16 cellular contexts compared by ENCODE assay signal in genomic region chr16:86513471-86514277, GRCh38. TPM values are rescaled to one million over a fixed set of nuclear protein-coding genes. Genes with fewer than 3 reads are reported as not detected.
DNase-seq lines count a peak whose midpoint lies in the region; ATAC-seq and TF ChIP-seq lines count a peak whose summit lies in the region.
"Had no signal": no experiment of that assay in that cellular context is flagged by ENCODE, and none has a peak within 500 bp of the region (broad histone marks: within the 10 kb centered on the region; RNA-seq: fewer than 3 reads in every experiment).

No MANE protein-coding gene starts in this region.

- no peak for ATAC-seq in CD8-positive, alpha-beta T cell
- ATAC-seq in naive thymus-derived CD4-positive, alpha-beta T cell = no peak
- ATAC-seq in HG03108 (IDR thresholded peaks at IDR 0.05; ENCODE audit: unreplicated experiment) = no peak
- ATAC-seq: Panc1 had no signal

- no peak overlapping the region for H3K27ac ChIP-seq in mesendoderm (ENCODE audit: low read depth, low read length)
- peak overlapping the region; percentile 96 for H3K27ac ChIP-seq in stomach smooth muscle (ENCODE audit: low read length)
- H3K27ac ChIP-seq in CD8-positive, alpha-beta T cell (ENCODE audit: low read depth, low read length) = no peak overlapping the region
- no peak overlapping the region for H3K27ac ChIP-seq in naive thymus-derived CD4-positive, alpha-beta T cell (ENCODE audit: low read depth, low read length)
- H3K27ac ChIP-seq: testis had no signal

- no peak overlapping the region for H2BK5ac ChIP-seq in mesendoderm (ENCODE audit: low read length)

- no peak overlapping the region for H2BK15ac ChIP-seq in mesendoderm (replicated peaks; ENCODE audit: low read depth)

- H2BK120ac ChIP-seq in mesendoderm (ENCODE audit: low read depth, low read length) = no peak overlapping the region

- peak overlapping the region; percentile 43 for H3K56ac ChIP-seq in mesendoderm (ENCODE audit: low read length)

- H3K36me3 Mint-ChIP-seq in activated CD4-positive, alpha-beta T cell treated with anti-CD3 and anti-CD28 coated beads, Interleukin-2, amount 10 ng/mL, durations not matched to agents 7 days and 5 days (ENCODE audit: low read depth) = no peaks in the 10 kb centered on the region
- H3K36me3 Mint-ChIP-seq in endothelial cell (ENCODE audit: low read depth, unreplicated experiment) = no peaks in the 10 kb centered on the region
- no peaks in the 10 kb centered on the region for H3K36me3 Mint-ChIP-seq in CD8-positive, alpha-beta T cell
- peaks cover 0 to 4% (median 0%) of the 10 kb centered on the region in 5 donors for H3K36me3 Mint-ChIP-seq in naive thymus-derived CD4-positive, alpha-beta T cell

- peaks cover 7% of the 10 kb centered on the region for H3K4me1 Mint-ChIP-seq in activated CD4-positive, alpha-beta T cell treated with anti-CD3 and anti-CD28 coated beads, Interleukin-2, amount 10 ng/mL, durations not matched to agents 7 days and 5 days
- peaks cover 13% of the 10 kb centered on the region for H3K4me1 Mint-ChIP-seq in endothelial cell (ENCODE audit: unreplicated experiment)
- H3K4me1 Mint-ChIP-seq in CD8-positive, alpha-beta T cell (ENCODE audit: low read depth) = peaks cover 12% of the 10 kb centered on the region
- H3K4me1 Mint-ChIP-seq in naive thymus-derived CD4-positive, alpha-beta T cell = peaks cover 0 to 16% (median 12%) of the 10 kb centered on the region in 7 donors

- no peak overlapping the region for H2AK5ac ChIP-seq in mesendoderm (ENCODE audit: low read length)

- H3K4me1 ChIP-seq in mesendoderm (ENCODE audit: control insufficient read depth, low read depth, low read length) (peaks cover 3% of the 10 kb centered on the region), stomach smooth muscle (ENCODE audit: control insufficient read depth, insufficient read depth, low read length) (peaks cover 28% of the 10 kb centered on the region)
- H3K4me1 ChIP-seq in CD8-positive, alpha-beta T cell (ENCODE audit: insufficient read depth, low read length) = peaks cover 4% of the 10 kb centered on the region
- H3K4me1 ChIP-seq in naive thymus-derived CD4-positive, alpha-beta T cell (ENCODE audit: control insufficient read depth in 2 of 2, insufficient read depth in 2 of 2, low read length in 2 of 2) = no peaks in the 10 kb centered on the region

- no peak overlapping the region for H3K4me3 Mint-ChIP-seq in activated CD4-positive, alpha-beta T cell treated with anti-CD3 and anti-CD28 coated beads, Interleukin-2, amount 10 ng/mL, durations not matched to agents 7 days and 5 days
- peak overlapping the region; percentile 66 for H3K4me3 Mint-ChIP-seq in endothelial cell (ENCODE audit: unreplicated experiment)
- H3K4me3 Mint-ChIP-seq in CD8-positive, alpha-beta T cell = no peak overlapping the region
- H3K4me3 Mint-ChIP-seq in naive thymus-derived CD4-positive, alpha-beta T cell = peak overlapping the region in 2 of 10 donors; percentile 13 to 40

- no peaks in the 10 kb centered on the region for H3K79me1 ChIP-seq in mesendoderm (ENCODE audit: low read length)

- H3K18ac ChIP-seq in mesendoderm (ENCODE audit: low read length) = no peak overlapping the region

- H3K9me3 Mint-ChIP-seq in activated CD4-positive, alpha-beta T cell treated with anti-CD3 and anti-CD28 coated beads, Interleukin-2, amount 10 ng/mL, durations not matched to agents 7 days and 5 days = no peaks in the 10 kb centered on the region
- H3K9me3 Mint-ChIP-seq in endothelial cell (ENCODE audit: unreplicated experiment) = no peaks in the 10 kb centered on the region
- no peaks in the 10 kb centered on the region for H3K9me3 Mint-ChIP-seq in CD8-positive, alpha-beta T cell
- no peaks in the 10 kb centered on the region for H3K9me3 Mint-ChIP-seq in naive thymus-derived CD4-positive, alpha-beta T cell

- CTCF ChIA-PET in activated CD4-positive, alpha-beta T cell treated with anti-CD3 and anti-CD28 coated beads, Interleukin-2, amount 10 ng/mL, durations not matched to agents 7 days and 5 days (lab: Charles Lee) = no interaction called here
- CTCF ChIA-PET in CD8-positive, alpha-beta T cell (lab: Charles Lee) = no interaction called here
- CTCF ChIA-PET in naive thymus-derived CD4-positive, alpha-beta T cell (lab: Charles Lee) = no interaction called here

- POLR2A ChIA-PET in activated CD4-positive, alpha-beta T cell treated with anti-CD3 and anti-CD28 coated beads, Interleukin-2, amount 10 ng/mL, durations not matched to agents 7 days and 5 days (lab: Charles Lee) = no interaction called here
- POLR2A ChIA-PET in CD8-positive, alpha-beta T cell (lab: Charles Lee) = no interaction called here
- POLR2A ChIA-PET in naive thymus-derived CD4-positive, alpha-beta T cell (lab: Charles Lee) = no interaction called here

- H4K5ac ChIP-seq in mesendoderm (ENCODE audit: low read length) = no peak overlapping the region

- no peak for TF ChIP-seq CTCF in endothelial cell (IDR thresholded peaks at IDR 0.05; ENCODE audit: unreplicated experiment)
- no peak for TF ChIP-seq CTCF in CD8-positive, alpha-beta T cell (IDR thresholded peaks at IDR 0.05)

- H3K4me3 ChIP-seq in mesendoderm (ENCODE audit: low read length) (peak overlapping the region; percentile 8), stomach smooth muscle (ENCODE audit: low read length in 2 of 2) (peak overlapping the region; percentile 74 to 98)
- H3K4me3 ChIP-seq in CD8-positive, alpha-beta T cell (ENCODE audit: low read depth, low read length) = no peak overlapping the region
- H3K4me3 ChIP-seq in naive thymus-derived CD4-positive, alpha-beta T cell (ENCODE audit: low read length) = no peak overlapping the region
- H3K4me3 ChIP-seq: testis had no signal

- H4K8ac ChIP-seq in mesendoderm (ENCODE audit: low read depth, low read length) = no peak overlapping the region

- peaks cover 4% of the 10 kb centered on the region for H3K79me2 ChIP-seq in mesendoderm (ENCODE audit: control insufficient read depth, insufficient read depth, low read length)

- peaks cover 70% of the 10 kb centered on the region for H3K27me3 Mint-ChIP-seq in activated CD4-positive, alpha-beta T cell treated with anti-CD3 and anti-CD28 coated beads, Interleukin-2, amount 10 ng/mL, durations not matched to agents 7 days and 5 days
- H3K27me3 Mint-ChIP-seq in endothelial cell (ENCODE audit: unreplicated experiment) = peaks cover 32% of the 10 kb centered on the region
- peaks cover 49% of the 10 kb centered on the region for H3K27me3 Mint-ChIP-seq in CD8-positive, alpha-beta T cell (ENCODE audit: low read depth)
- H3K27me3 Mint-ChIP-seq in naive thymus-derived CD4-positive, alpha-beta T cell = peaks cover 51 to 78% (median 62%) of the 10 kb centered on the region in 5 donors

- H3K9me3 ChIP-seq in stomach smooth muscle (ENCODE audit: control insufficient read depth in 2 of 2, low read length in 2 of 2) = no peaks in the 10 kb centered on the region
- H3K9me3 ChIP-seq in CD8-positive, alpha-beta T cell (ENCODE audit: low read length) = no peaks in the 10 kb centered on the region
- H3K9me3 ChIP-seq in naive thymus-derived CD4-positive, alpha-beta T cell (ENCODE audit: control insufficient read depth in 2 of 3, low read length in 3 of 3) = no peaks in the 10 kb centered on the region
- H3K9me3 ChIP-seq: testis had no signal

- peak overlapping the region; percentile 42 for H3K27ac Mint-ChIP-seq in activated CD4-positive, alpha-beta T cell treated with anti-CD3 and anti-CD28 coated beads, Interleukin-2, amount 10 ng/mL, durations not matched to agents 7 days and 5 days
- H3K27ac Mint-ChIP-seq in endothelial cell (ENCODE audit: unreplicated experiment) = peak overlapping the region; percentile 57
- H3K27ac Mint-ChIP-seq in CD8-positive, alpha-beta T cell = no peak overlapping the region
- peak overlapping the region in 1 of 9 donors; percentile 79 for H3K27ac Mint-ChIP-seq in naive thymus-derived CD4-positive, alpha-beta T cell

- H3K9ac ChIP-seq in mesendoderm (ENCODE audit: low read length) (peak overlapping the region; percentile 41), stomach smooth muscle (ENCODE audit: low read length in 2 of 2) (peak overlapping the region; percentile 87 to 98)

- intact Hi-C loops in CD8-positive, alpha-beta T cell (cut with DNase I, micrococcal nuclease) = no loop called here
- intact Hi-C loops in naive thymus-derived CD4-positive, alpha-beta T cell (cut with micrococcal nuclease) = no loop called here

- H3K36me3 ChIP-seq in mesendoderm (ENCODE audit: control insufficient read depth, insufficient read depth, low read length) (no peaks in the 10 kb centered on the region), stomach smooth muscle (ENCODE audit: control insufficient read depth in 2 of 2, insufficient read depth in 2 of 2, low read length in 2 of 2) (peaks cover 7 to 26% of the 10 kb centered on the region in 2 donors)
- H3K36me3 ChIP-seq in CD8-positive, alpha-beta T cell (ENCODE audit: insufficient read depth, low read length) = no peaks in the 10 kb centered on the region
- H3K36me3 ChIP-seq in naive thymus-derived CD4-positive, alpha-beta T cell (ENCODE audit: control insufficient read depth in 2 of 3, insufficient read depth in 3 of 3, low read length in 3 of 3) = no peaks in the 10 kb centered on the region

- H3K4me2 ChIP-seq in mesendoderm (ENCODE audit: low read length) = peak overlapping the region; percentile 35

- H3K4ac ChIP-seq in mesendoderm (ENCODE audit: low read depth, low read length) = no peak overlapping the region

- no peak overlapping the region for H3K23ac ChIP-seq in mesendoderm (ENCODE audit: low read length)

- H3K27me3 ChIP-seq in mesendoderm (ENCODE audit: insufficient read depth, low read length, poor library complexity) (peaks cover 45% of the 10 kb centered on the region), stomach smooth muscle (ENCODE audit: control insufficient read depth in 1 of 2, insufficient read depth in 2 of 2, low read length in 2 of 2) (no peaks in the 10 kb centered on the region)
- no peaks in the 10 kb centered on the region for H3K27me3 ChIP-seq in CD8-positive, alpha-beta T cell (ENCODE audit: insufficient read depth, low read length)
- H3K27me3 ChIP-seq in naive thymus-derived CD4-positive, alpha-beta T cell (ENCODE audit: control insufficient read depth in 2 of 2, insufficient read depth in 2 of 2, low read length in 2 of 2) = peaks cover 0 to 4% of the 10 kb centered on the region in 2 donors
- H3K27me3 ChIP-seq: testis had no signal

- no peak for DNase-seq in activated CD4-positive, alpha-beta T cell treated with anti-CD3 and anti-CD28 coated beads, Interleukin-2, amount 10 ng/mL, durations not matched to agents 7 days and 5 days
- DNase-seq in activated CD4-positive, alpha-beta T cell treated with anti-CD3 and anti-CD28 coated beads, Interleukin-2, amount 50 U/mL, for 4 hours = no peak
- DNase-seq in endothelial cell (ENCODE audit: low spot score) (no peak), mesendoderm (peak; percentile 27)
- DNase-seq in CD8-positive, alpha-beta T cell = no peak
- no peak for DNase-seq in naive thymus-derived CD4-positive, alpha-beta T cell
- DNase-seq: activated CD4-positive, alpha-beta T cell treated with anti-CD3 and anti-CD28 coated beads, Interleukin-2, amount 50 U/mL, for 48 hours; activated effector memory CD4-positive, alpha-beta T cell treated with anti-CD3 and anti-CD28 coated beads, Interleukin-2, amount 50 U/mL, for 16 hours; Calu3; NCI-H1417; NCI-H510A treated with DMSO at 0.1 percent for 48 hours; T-helper 9 cell; testis had no signal

- WGBS in mesendoderm (ENCODE audit: extremely low coverage, insufficient coverage, low lambda C conversion rate) = no CpG with 5 or more reads among the region's 35 CpGs

RNA-seq across cellular contexts. Expression of gene FOXF1, which starts 3.3 kb away (rescaled TPM):
- total RNA-seq in activated CD4-positive, alpha-beta T cell treated with anti-CD3 and anti-CD28 coated beads, Interleukin-2, amount 10 ng/mL, durations not matched to agents 7 days and 5 days = not detected
- 0.69 TPM for total RNA-seq in endothelial cell (ENCODE audit: unreplicated experiment)
- polyA plus RNA-seq in mesendoderm (2013, experiment 1 of 2) = 0.07 TPM
- 0.03 TPM for polyA plus RNA-seq in mesendoderm (2013, experiment 2 of 2)
- not detected for total RNA-seq in CD8-positive, alpha-beta T cell
- total RNA-seq in naive thymus-derived CD4-positive, alpha-beta T cell = not detected
- polyA plus RNA-seq in naive thymus-derived CD4-positive, alpha-beta T cell = not detected
- total RNA-seq: Calu3 had no signal

RNA-seq across cellular contexts. Expression of gene MTHFSD, which starts 41.4 kb away (rescaled TPM):
- total RNA-seq in activated CD4-positive, alpha-beta T cell treated with anti-CD3 and anti-CD28 coated beads, Interleukin-2, amount 10 ng/mL, durations not matched to agents 7 days and 5 days = 10 to 100 TPM; 28.7 to 29.1 TPM
- 30.6 TPM for total RNA-seq in endothelial cell (ENCODE audit: unreplicated experiment)
- 5.5 TPM for polyA plus RNA-seq in mesendoderm (2013, experiment 1 of 2)
- polyA plus RNA-seq in mesendoderm (2013, experiment 2 of 2) = 6.0 TPM
- total RNA-seq in CD8-positive, alpha-beta T cell = 1 to 10 TPM; 6.2 to 7.8 TPM
- total RNA-seq in naive thymus-derived CD4-positive, alpha-beta T cell = 10 to 100 TPM; 17.6 to 46.7 (median 29.9) TPM
- polyA plus RNA-seq in naive thymus-derived CD4-positive, alpha-beta T cell = 10 to 100 TPM; 16.7 to 28.1 TPM

RNA-seq across cellular contexts. Expression of gene FOXC2, which starts 53.0 kb away (rescaled TPM):
- total RNA-seq in activated CD4-positive, alpha-beta T cell treated with anti-CD3 and anti-CD28 coated beads, Interleukin-2, amount 10 ng/mL, durations not matched to agents 7 days and 5 days = not detected
- total RNA-seq in endothelial cell (ENCODE audit: unreplicated experiment) = 16.3 TPM
- polyA plus RNA-seq in mesendoderm (2013, experiment 1 of 2) = 1.7 TPM
- 1.7 TPM for polyA plus RNA-seq in mesendoderm (2013, experiment 2 of 2)
- under 1 TPM in 1 of 2 experiments, not detected in 1; 0.16 TPM for total RNA-seq in CD8-positive, alpha-beta T cell
- not detected for total RNA-seq in naive thymus-derived CD4-positive, alpha-beta T cell
- polyA plus RNA-seq in naive thymus-derived CD4-positive, alpha-beta T cell = not detected

Comparison
In these comparisons a context has a peak if more than half of its experiments do, and no peak if none do; other contexts are left out.
1. H3K4me3 ChIP-seq: peak in mesendoderm (single experiment) and stomach smooth muscle (2 of 2); none in CD8-positive, alpha-beta T cell (single experiment) and naive thymus-derived CD4-positive, alpha-beta T cell (single experiment).
2. RNA of gene FOXC2, which starts 53.0 kb away (total RNA-seq): 16.3 TPM in endothelial cell (single experiment); 0.16 TPM in CD8-positive, alpha-beta T cell, not detected in activated CD4-positive, alpha-beta T cell treated with anti-CD3 and anti-CD28 coated beads, Interleukin-2, amount 10 ng/mL, durations not matched to agents 7 days and 5 days and not detected in naive thymus-derived CD4-positive, alpha-beta T cell; every median in the first group is over 10 times any median in the second.